ENCODE assay signal across 8 cellular contexts in the genomic region with DNA sequence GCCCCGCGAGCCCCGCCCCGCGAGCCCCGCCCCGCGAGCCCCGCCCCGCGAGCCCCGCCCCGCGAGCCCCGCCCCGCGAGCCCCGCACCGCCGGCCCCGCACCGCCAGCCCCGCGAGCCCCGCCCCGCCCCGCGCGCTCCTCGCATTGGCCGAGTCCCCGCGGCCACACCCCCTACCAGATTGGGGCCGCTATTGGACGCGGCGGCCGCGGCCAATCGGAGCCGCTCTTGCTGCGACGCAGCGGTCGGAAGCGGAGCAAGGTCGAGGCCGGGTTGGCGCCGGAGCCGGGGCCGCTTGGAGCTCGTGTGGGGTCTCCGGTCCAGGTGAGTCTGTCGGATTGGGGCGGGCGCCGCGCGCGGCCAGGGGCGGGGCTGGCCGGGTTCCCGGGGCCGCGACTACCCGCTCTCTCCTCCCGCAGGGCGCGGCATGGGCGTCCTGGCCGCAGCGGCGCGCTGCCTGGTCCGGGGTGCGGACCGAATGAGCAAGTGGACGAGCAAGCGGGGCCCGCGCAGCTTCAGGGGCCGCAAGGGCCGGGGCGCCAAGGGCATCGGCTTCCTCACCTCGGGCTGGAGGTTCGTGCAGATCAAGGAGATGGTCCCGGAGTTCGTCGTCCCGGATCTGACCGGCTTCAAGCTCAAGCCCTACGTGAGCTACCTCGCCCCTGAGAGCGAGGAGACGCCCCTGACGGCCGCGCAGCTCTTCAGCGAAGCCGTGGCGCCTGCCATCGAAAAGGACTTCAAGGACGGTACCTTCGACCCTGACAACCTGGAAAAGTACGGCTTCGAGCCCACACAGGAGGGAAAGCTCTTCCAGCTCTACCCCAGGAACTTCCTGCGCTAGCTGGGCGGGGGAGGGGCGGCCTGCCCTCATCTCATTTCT. TPM values are rescaled to one million over a fixed set of nuclear protein-coding genes. Genes with fewer than 3 reads are reported as not detected.
DNase-seq lines count a peak whose midpoint lies in the region; ATAC-seq and TF ChIP-seq lines count a peak whose summit lies in the region.

A gene (plus strand): TSS at position 224 of the 879 bp plus-strand sequence. CDS start 203 bp downstream, at position 427.

- no peaks in the 10 kb centered on the region for H3K27me3 Mint-ChIP-seq in activated CD4-positive, alpha-beta T cell treated with anti-CD3 and anti-CD28 coated beads for 36 hours
- no peaks in the 10 kb centered on the region for H3K27me3 Mint-ChIP-seq in chondrocyte (ENCODE audit: low read depth)

- ATAC-seq in GM18909 (IDR thresholded peaks at IDR 0.05; ENCODE audit: poor library complexity, unreplicated experiment) (peak; percentile 86), HG03159 (IDR thresholded peaks at IDR 0.05; ENCODE audit: unreplicated experiment) (peak; percentile 82)
- ATAC-seq in activated CD4-positive, alpha-beta T cell treated with anti-CD3 and anti-CD28 coated beads for 36 hours: peak; percentile 93

- H3K36me3 Mint-ChIP-seq in activated CD4-positive, alpha-beta T cell treated with anti-CD3 and anti-CD28 coated beads for 36 hours (ENCODE audit: low read depth): peaks cover 5% of the 10 kb centered on the region
- H3K36me3 Mint-ChIP-seq in chondrocyte (ENCODE audit: low read depth): peaks cover 13% of the 10 kb centered on the region

- POLR2A ChIA-PET in activated CD4-positive, alpha-beta T cell treated with anti-CD3 and anti-CD28 coated beads for 36 hours (lab: Charles Lee): interaction anchor here (0.9 to 1.0 kb wide), 2 partner anchors 39 to 250 kb away, joined by 3 to 5 read pairs; a partner anchor contains a TSS

- no peak for TF ChIP-seq CTCF in chondrocyte (IDR thresholded peaks at IDR 0.05)

- intact Hi-C loops in activated CD4-positive, alpha-beta T cell treated with anti-CD3 and anti-CD28 coated beads for 36 hours (cut with DNase I, micrococcal nuclease): loop anchor here (1.0 to 2.0 kb wide), 11 partner anchors 17 to 297 kb away; a partner anchor contains a TSS

- DNase-seq in AG08395 (ENCODE audit: low spot score): peak; percentile 98
- DNase-seq in NCI-H510A (lab: John Stamatoyannopoulos, UW): peak; percentile 87
- peak; percentile 91 for DNase-seq in activated CD4-positive, alpha-beta T cell treated with anti-CD3 and anti-CD28 coated beads for 36 hours
- DNase-seq in chondrocyte (ENCODE audit: low spot score): no peak
- peak; percentile 74 for DNase-seq in kidney glomerular epithelial cell (lab: John Stamatoyannopoulos, UW)
- DNase-seq in stimulated activated CD4-positive, alpha-beta T cell treated with anti-CD3 and anti-CD28 coated beads, Interleukin-1b, Interleukin-23, amount 100 ng/mL, for 1 hour (ENCODE audit: low read depth in 2 of 2): peak; percentile 75 to 78

- no peaks in the 10 kb centered on the region for H3K9me3 Mint-ChIP-seq in activated CD4-positive, alpha-beta T cell treated with anti-CD3 and anti-CD28 coated beads for 36 hours (ENCODE audit: low read depth)
- H3K9me3 Mint-ChIP-seq in chondrocyte (ENCODE audit: low read depth): no peaks in the 10 kb centered on the region

- H3K27ac Mint-ChIP-seq in activated CD4-positive, alpha-beta T cell treated with anti-CD3 and anti-CD28 coated beads for 36 hours: peak within 1 kb of the TSS; percentile 63
- peak within 1 kb of the TSS; percentile 77 for H3K27ac Mint-ChIP-seq in chondrocyte (ENCODE audit: unreplicated experiment)

- CTCF ChIA-PET in activated CD4-positive, alpha-beta T cell treated with anti-CD3 and anti-CD28 coated beads for 36 hours (lab: Charles Lee): interaction anchor here (0.6 to 2.2 kb wide), 7 partner anchors 12 to 94 kb away, joined by 3 to 6 read pairs (median 3); a partner anchor contains a TSS

- peaks cover 11% of the 10 kb centered on the region for H3K4me1 Mint-ChIP-seq in activated CD4-positive, alpha-beta T cell treated with anti-CD3 and anti-CD28 coated beads for 36 hours
- peaks cover 18% of the 10 kb centered on the region for H3K4me1 Mint-ChIP-seq in chondrocyte (ENCODE audit: low read depth)

- H3K4me3 Mint-ChIP-seq in activated CD4-positive, alpha-beta T cell treated with anti-CD3 and anti-CD28 coated beads for 36 hours: peak within 1 kb of the TSS; percentile 77
- peak within 1 kb of the TSS; percentile 81 for H3K4me3 Mint-ChIP-seq in chondrocyte (ENCODE audit: unreplicated experiment)

RNA-seq across cellular contexts. Expression of the gene that starts here (rescaled TPM):
- total RNA-seq in activated CD4-positive, alpha-beta T cell treated with anti-CD3 and anti-CD28 coated beads for 36 hours: 10 to 100 TPM; 20.9 to 26.8 TPM
- 50.6 to 55.4 TPM (median 53.5 TPM) in 3 replicates for total RNA-seq in chondrocyte
